ENCODE assay signal across 8 cellular contexts in genomic region chr5:157431544-157432200, GRCh38. TPM values are rescaled to one million over a fixed set of nuclear protein-coding genes. Genes with fewer than 3 reads are reported as not detected.
A peak's percentile ranks its signal among the peaks of the same experiment; 100 is the strongest.
DNase-seq lines count a peak whose midpoint lies in the region; ATAC-seq and TF ChIP-seq lines count a peak whose summit lies in the region.

No MANE protein-coding gene starts in this region.

- H3K36me3 Mint-ChIP-seq in activated T-helper 2 cell treated with anti-CD3 and anti-CD28 coated beads, Interferon-gamma antibody, Interleukin-2, Interleukin-4, amounts not matched to agents 10 μg/mL and 5 μg/mL and 100 μg/mL, durations not matched to agents 14 hours and 24 hours and 36 hours (ENCODE audit: low read depth): peaks cover 6% of the 10 kb centered on the region

- CTCF ChIA-PET in AG04449 (lab: Yijun Ruan, JAX): interaction anchor here (0.6 to 7.1 kb wide), 31 partner anchors 8 to 312 kb away, joined by 3 to 106 read pairs (median 5); partner anchors contain the start of gene LSM11

- H3K27me3 Mint-ChIP-seq in activated T-helper 2 cell treated with anti-CD3 and anti-CD28 coated beads, Interferon-gamma antibody, Interleukin-2, Interleukin-4, amounts not matched to agents 10 μg/mL and 5 μg/mL and 100 μg/mL, durations not matched to agents 14 hours and 24 hours and 36 hours (ENCODE audit: low read depth): peaks cover 28% of the 10 kb centered on the region

- H3K36me3 ChIP-seq in left ventricle myocardium inferior: no peaks in the 10 kb centered on the region

- H3K9me3 Mint-ChIP-seq in activated T-helper 2 cell treated with anti-CD3 and anti-CD28 coated beads, Interferon-gamma antibody, Interleukin-2, Interleukin-4, amounts not matched to agents 10 μg/mL and 5 μg/mL and 100 μg/mL, durations not matched to agents 14 hours and 24 hours and 36 hours: peaks cover 10% of the 10 kb centered on the region

- POLR2A ChIA-PET in AG04449 (lab: Yijun Ruan, JAX): interaction anchor here (1.1 kb wide), 1 partner anchor 38 kb away, joined by 3 read pairs; no protein-coding TSS in a partner anchor

- intact Hi-C loops in activated T-helper 2 cell treated with anti-CD3 and anti-CD28 coated beads, Interferon-gamma antibody, Interleukin-2, Interleukin-4, amounts not matched to agents 10 μg/mL and 5 μg/mL and 100 μg/mL, durations not matched to agents 14 hours and 24 hours and 36 hours (cut with micrococcal nuclease): loop anchor here (1.0 to 2.0 kb wide), 4 partner anchors 33 to 312 kb away; partner anchors contain the start of gene LSM11
- intact Hi-C loops in left ventricle myocardium inferior (cut with micrococcal nuclease): loop anchor here (2.0 kb wide), 1 partner anchor 287 kb away; no protein-coding TSS in a partner anchor

- DNase-seq in AG04449 (ENCODE audit: low read depth, low spot score) (peak; percentile 16), GM04503 (ENCODE audit: low read depth) (peak; percentile 34), NCI-H446 treated with DMSO at 0.1 percent for 48 hours (lab: John Stamatoyannopoulos, UW) (peak; percentile 30), left ventricle myocardium inferior (no peak), skeletal muscle cell (ENCODE audit: low read depth) (peak; percentile 13), SHP77 treated with DMSO at 0.1 percent for 48 hours (lab: John Stamatoyannopoulos, UW) (no peak)
- peak; percentile 20 for DNase-seq in activated T-helper 2 cell treated with anti-CD3 and anti-CD28 coated beads, Interferon-gamma antibody, Interleukin-2, Interleukin-4, amounts not matched to agents 10 μg/mL and 5 μg/mL and 100 μg/mL, durations not matched to agents 14 hours and 24 hours and 36 hours (ENCODE audit: low spot score)

- H3K9me3 ChIP-seq in left ventricle myocardium inferior (replicated peaks): peaks cover 6% of the 10 kb centered on the region

- H3K4me1 ChIP-seq in left ventricle myocardium inferior: peaks cover 4% of the 10 kb centered on the region

- no peak overlapping the region for H3K4me3 ChIP-seq in AG04449 (ENCODE audit: low read depth, low read length)
- H3K4me3 ChIP-seq in left ventricle myocardium inferior: no peak overlapping the region
- H3K4me3 ChIP-seq in skeletal muscle cell (ENCODE audit: low read depth, low read length): no peak overlapping the region

- ATAC-seq in HG02885 (IDR thresholded peaks at IDR 0.05; ENCODE audit: poor library complexity, unreplicated experiment): peak; percentile 84

- H3K4me3 Mint-ChIP-seq in activated T-helper 2 cell treated with anti-CD3 and anti-CD28 coated beads, Interferon-gamma antibody, Interleukin-2, Interleukin-4, amounts not matched to agents 10 μg/mL and 5 μg/mL and 100 μg/mL, durations not matched to agents 14 hours and 24 hours and 36 hours (ENCODE audit: low read depth): no peak overlapping the region

- H3K4me1 Mint-ChIP-seq in activated T-helper 2 cell treated with anti-CD3 and anti-CD28 coated beads, Interferon-gamma antibody, Interleukin-2, Interleukin-4, amounts not matched to agents 10 μg/mL and 5 μg/mL and 100 μg/mL, durations not matched to agents 14 hours and 24 hours and 36 hours (ENCODE audit: low read depth): peaks cover 12% of the 10 kb centered on the region

- no peak overlapping the region for H3K27ac Mint-ChIP-seq in activated T-helper 2 cell treated with anti-CD3 and anti-CD28 coated beads, Interferon-gamma antibody, Interleukin-2, Interleukin-4, amounts not matched to agents 10 μg/mL and 5 μg/mL and 100 μg/mL, durations not matched to agents 14 hours and 24 hours and 36 hours

- TF ChIP-seq CTCF in AG04449 (IDR thresholded peaks at IDR 0.05; ENCODE audit: insufficient read depth, low read length, missing control alignments) (peak; percentile 34), left ventricle myocardium inferior (IDR thresholded peaks at IDR 0.05; ENCODE audit: borderline replicate concordance) (peak; percentile 69)

- no peak overlapping the region for H3K27ac ChIP-seq in left ventricle myocardium inferior (replicated peaks)

- no peaks in the 10 kb centered on the region for H3K27me3 ChIP-seq in left ventricle myocardium inferior (ENCODE audit: low read depth)

RNA-seq across cellular contexts. Expression of gene NIPAL4, which starts 28.3 kb away (rescaled TPM):
- 1.9 and 2.1 TPM in 2 replicates for total RNA-seq in activated T-helper 2 cell treated with anti-CD3 and anti-CD28 coated beads, Interferon-gamma antibody, Interleukin-2, Interleukin-4, amounts not matched to agents 10 μg/mL and 5 μg/mL and 100 μg/mL, durations not matched to agents 14 hours and 24 hours and 36 hours
- not detected for total RNA-seq in left ventricle myocardium inferior

Comparison
In these comparisons a context has a peak if more than half of its experiments do, and no peak if none do; other contexts are left out.
1. DNase-seq: peak in AG04449 (single experiment), GM04503 (single experiment), NCI-H446 treated with DMSO at 0.1 percent for 48 hours (single experiment), activated T-helper 2 cell treated with anti-CD3 and anti-CD28 coated beads, Interferon-gamma antibody, Interleukin-2, Interleukin-4, amounts not matched to agents 10 μg/mL and 5 μg/mL and 100 μg/mL, durations not matched to agents 14 hours and 24 hours and 36 hours (single experiment) and skeletal muscle cell (single experiment); none in left ventricle myocardium inferior (single experiment) and SHP77 treated with DMSO at 0.1 percent for 48 hours (single experiment).